Comparison of ENCODE assay signal across 12 cellular contexts in the genomic region with DNA sequence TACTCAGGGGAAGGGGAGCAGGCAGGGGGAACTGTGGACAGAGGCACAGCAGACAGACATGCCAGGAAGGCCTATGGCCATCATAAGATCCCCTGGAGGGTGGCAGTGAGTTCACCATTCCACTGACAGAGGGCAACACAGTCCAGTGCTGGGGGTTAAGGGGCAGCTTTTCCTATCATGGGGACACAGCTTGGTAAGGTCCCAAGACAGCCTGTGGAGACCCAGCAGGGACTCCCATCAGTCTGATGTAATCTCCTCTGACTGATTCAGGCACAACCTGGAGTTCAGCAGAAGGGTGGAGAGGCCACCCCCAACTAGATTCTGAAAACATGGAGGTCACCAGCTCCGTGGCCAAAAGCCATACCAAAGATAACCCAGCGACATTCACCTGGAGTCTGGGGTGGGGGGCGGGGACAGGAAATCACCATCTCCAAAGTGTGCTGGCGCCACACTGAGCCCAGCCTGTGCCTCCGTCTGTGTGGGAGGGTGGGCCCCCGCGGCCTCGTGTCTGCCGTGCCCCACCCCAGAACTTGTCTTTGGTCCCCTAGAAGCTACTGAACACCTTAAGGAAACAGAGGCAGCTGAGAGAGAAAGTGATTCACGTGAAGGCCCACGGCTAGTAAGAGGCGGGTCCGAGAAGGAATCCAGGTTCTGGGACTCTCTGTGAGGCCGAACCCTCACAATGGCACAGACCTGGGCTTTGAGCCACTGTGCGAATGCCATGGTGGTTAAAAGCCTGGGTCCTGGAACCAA. TPM values are rescaled to one million over a fixed set of nuclear protein-coding genes. Genes with fewer than 3 reads are reported as not detected.
DNase-seq lines count a peak whose midpoint lies in the region; ATAC-seq, FAIRE-seq and TF ChIP-seq lines count a peak whose summit lies in the region.
"Had no signal": no experiment of that assay in that cellular context is flagged by ENCODE, and none has a peak within 500 bp of the region (broad histone marks: within the 10 kb centered on the region; RNA-seq: fewer than 3 reads in every experiment).

No MANE protein-coding gene starts in this region.

- FAIRE-seq in K562 (lab: Jason Lieb, UNC): no peak
- FAIRE-seq: GM12878 had no signal

- in situ Hi-C loops in K562 (cut with MboI): no loop called here

- no peak for TF ChIP-seq EP300 in K562 (IDR thresholded peaks at IDR 0.05; ENCODE audit: low read length)

- TF ChIP-seq POLR2A in K562 (conservative IDR thresholded peaks at IDR 0.05): no peak

- H3K27ac ChIP-seq in HUES48 (ENCODE audit: low read depth, low read length) (peak overlapping the region; percentile 2), K562 (ENCODE audit: extremely low read depth, low read depth, low read length) (no peak overlapping the region)

- POLR2A ChIA-PET in K562 (lab: Yijun Ruan, JAX): no interaction called here

- H3K27me3 ChIP-seq in HUES48 (ENCODE audit: control insufficient read depth, insufficient read depth, low read length): no peaks in the 10 kb centered on the region
- H3K27me3 ChIP-seq in K562 (ENCODE audit: control insufficient read depth in 2 of 2, insufficient read depth in 2 of 2, low read length in 2 of 2): peaks cover 13 to 41% of the 10 kb centered on the region in 2 experiments

- no peaks in the 10 kb centered on the region for H3K9me1 ChIP-seq in K562 (ENCODE audit: control insufficient read depth, insufficient read depth, low read length)

- peak; percentile 31 for DNase-seq in activated CD4-positive, CD25-positive, alpha-beta regulatory T cell treated with anti-CD3 and anti-CD28 coated beads, Interleukin-2, amount 50 U/mL, for 72 hours
- peak in 2 of 4 experiments; percentile 34 to 44 for DNase-seq in K562 (ENCODE audit: extremely low read depth in 1 of 4, low spot score in 3 of 4)
- DNase-seq in stimulated activated CD4-positive, alpha-beta T cell treated with anti-CD3 and anti-CD28 coated beads, Interleukin-4, amount 100 ng/mL, for 4 hours: peak; percentile 47 to 71
- DNase-seq in HCEC 1CT: no peak
- DNase-seq in NCI-H1105 (lab: John Stamatoyannopoulos, UW): no peak
- DNase-seq: DMS 273 treated with DMSO at 0.1 percent for 48 hours; effector CD4-positive, alpha-beta T cell; head of caudate nucleus; NCI-H1694 treated with DMSO at 0.1 percent for 48 hours had no signal

- H3K4me2 ChIP-seq in K562 (ENCODE audit: insufficient read depth, low read length): no peak overlapping the region

- no peaks in the 10 kb centered on the region for H3K36me3 ChIP-seq in HUES48 (ENCODE audit: control insufficient read depth, insufficient read depth, low read length)
- no peaks in the 10 kb centered on the region for H3K36me3 ChIP-seq in K562 (ENCODE audit: control insufficient read depth, insufficient read depth, low read length)

- H3K79me2 ChIP-seq in K562 (ENCODE audit: control insufficient read depth, insufficient read depth, low read length): no peaks in the 10 kb centered on the region

- BruUV-seq in K562 (replicated peaks; lab: Mats Ljungman, UMichigan): no TSS peak

- H4K20me1 ChIP-seq in K562 (replicated peaks; ENCODE audit: control insufficient read depth, insufficient read depth, low read length): peaks cover 9% of the 10 kb centered on the region

- no peak for TF ChIP-seq RAD21 in K562 (CRISPR knock-in tag; conservative IDR thresholded peaks at IDR 0.05 in 1 of 2, IDR thresholded peaks at IDR 0.05 in 1 of 2)

- TF ChIP-seq CTCF in K562 (IDR thresholded peaks at IDR 0.05 in 2 of 3, conservative IDR thresholded peaks at IDR 0.05 in 1 of 3; ENCODE audit: insufficient read depth in 2 of 3, low read depth in 1 of 3, low read length in 3 of 3): no peak

- H3K4me3 ChIP-seq in HUES48 (ENCODE audit: low read depth, low read length): no peak overlapping the region
- no peak overlapping the region for H3K4me3 ChIP-seq in K562
- H3K4me3 ChIP-seq: GM12878 had no signal

- H2AFZ ChIP-seq in K562 (ENCODE audit: low read depth, low read length): no peak overlapping the region

- CTCF ChIA-PET in K562 (lab: Yijun Ruan, JAX; ENCODE audit: low intra/inter-chr PET ratio): no interaction called here

- H3K9ac ChIP-seq in HUES48 (ENCODE audit: low read depth, low read length): no peak overlapping the region
- H3K9ac ChIP-seq in K562 (ENCODE audit: insufficient read depth in 1 of 2, low read depth in 2 of 2, low read length in 2 of 2): no peak overlapping the region

- WGBS in K562 (ENCODE audit: insufficient coverage, low coverage, missing lambda C conversion rate): 28% methylated on average over 13 of the region's 15 CpGs

- intact Hi-C loops in K562 (cut with micrococcal nuclease): no loop called here

- H3K4me1 ChIP-seq in HUES48 (ENCODE audit: control insufficient read depth, insufficient read depth, low read length): peaks cover 37% of the 10 kb centered on the region
- H3K4me1 ChIP-seq in K562 (replicated peaks in 1 of 2; ENCODE audit: control insufficient read depth in 2 of 2, insufficient read depth in 2 of 2, low read length in 2 of 2): peaks cover 0 to 37% of the 10 kb centered on the region in 2 experiments; a peak in 2 of 5 replicates

- no peaks in the 10 kb centered on the region for H3K9me3 ChIP-seq in HUES48 (ENCODE audit: control insufficient read depth, insufficient read depth, low read length)
- H3K9me3 ChIP-seq in K562 (replicated peaks; ENCODE audit: control insufficient read depth, insufficient read depth, low read depth, low read length): no peaks in the 10 kb centered on the region

- ATAC-seq in K562: peak; percentile 15; the same call in 1 of the 3 replicates
- ATAC-seq in GM21619 (IDR thresholded peaks at IDR 0.05; ENCODE audit: unreplicated experiment): no peak

TF ChIP-seq in K562, 482 proteins besides CTCF, POLR2A, EP300 and RAD21 (continues in another document):
- TF ChIP-seq ATF7 (IDR thresholded peaks at IDR 0.05) (no peak), ZNF41 (CRISPR knock-in tag; conservative IDR thresholded peaks at IDR 0.05) (no peak), NFATC3 (IDR thresholded peaks at IDR 0.05) (no peak), JUNB (CRISPR knock-in tag; conservative IDR thresholded peaks at IDR 0.05) (no peak), IRF2 (CRISPR knock-in tag; IDR thresholded peaks at IDR 0.05) (no peak), ZC3H11A (IDR thresholded peaks at IDR 0.05; ENCODE audit: low read depth, low read length) (no peak), MCM5 (IDR thresholded peaks at IDR 0.05; ENCODE audit: low read depth) (no peak), TAL1 (IDR thresholded peaks at IDR 0.05) (peak; percentile 19; the same call in 1 of the 2 replicates), CBFA2T2 (conservative IDR thresholded peaks at IDR 0.05) (0 out of 2 replicates have a peak, but pooled peaks have one; percentile 19), CBFA2T3 (IDR thresholded peaks at IDR 0.05) (peak; percentile 43), KDM4B (IDR thresholded peaks at IDR 0.05; ENCODE audit: borderline replicate concordance in 2 of 2, low read depth in 1 of 2) (no peak), ZNF695 (CRISPR knock-in tag; IDR thresholded peaks at IDR 0.05) (no peak), PRMT5 (CRISPR knock-in tag; IDR thresholded peaks at IDR 0.05) (no peak)
- TF ChIP-seq, protein P1, sequence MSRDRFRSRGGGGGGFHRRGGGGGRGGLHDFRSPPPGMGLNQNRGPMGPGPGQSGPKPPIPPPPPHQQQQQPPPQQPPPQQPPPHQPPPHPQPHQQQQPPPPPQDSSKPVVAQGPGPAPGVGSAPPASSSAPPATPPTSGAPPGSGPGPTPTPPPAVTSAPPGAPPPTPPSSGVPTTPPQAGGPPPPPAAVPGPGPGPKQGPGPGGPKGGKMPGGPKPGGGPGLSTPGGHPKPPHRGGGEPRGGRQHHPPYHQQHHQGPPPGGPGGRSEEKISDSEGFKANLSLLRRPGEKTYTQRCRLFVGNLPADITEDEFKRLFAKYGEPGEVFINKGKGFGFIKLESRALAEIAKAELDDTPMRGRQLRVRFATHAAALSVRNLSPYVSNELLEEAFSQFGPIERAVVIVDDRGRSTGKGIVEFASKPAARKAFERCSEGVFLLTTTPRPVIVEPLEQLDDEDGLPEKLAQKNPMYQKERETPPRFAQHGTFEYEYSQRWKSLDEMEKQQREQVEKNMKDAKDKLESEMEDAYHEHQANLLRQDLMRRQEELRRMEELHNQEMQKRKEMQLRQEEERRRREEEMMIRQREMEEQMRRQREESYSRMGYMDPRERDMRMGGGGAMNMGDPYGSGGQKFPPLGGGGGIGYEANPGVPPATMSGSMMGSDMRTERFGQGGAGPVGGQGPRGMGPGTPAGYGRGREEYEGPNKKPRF (IDR thresholded peaks at IDR 0.05; ENCODE audit: low read depth, low read length): no peak
- TF ChIP-seq, protein P2, sequence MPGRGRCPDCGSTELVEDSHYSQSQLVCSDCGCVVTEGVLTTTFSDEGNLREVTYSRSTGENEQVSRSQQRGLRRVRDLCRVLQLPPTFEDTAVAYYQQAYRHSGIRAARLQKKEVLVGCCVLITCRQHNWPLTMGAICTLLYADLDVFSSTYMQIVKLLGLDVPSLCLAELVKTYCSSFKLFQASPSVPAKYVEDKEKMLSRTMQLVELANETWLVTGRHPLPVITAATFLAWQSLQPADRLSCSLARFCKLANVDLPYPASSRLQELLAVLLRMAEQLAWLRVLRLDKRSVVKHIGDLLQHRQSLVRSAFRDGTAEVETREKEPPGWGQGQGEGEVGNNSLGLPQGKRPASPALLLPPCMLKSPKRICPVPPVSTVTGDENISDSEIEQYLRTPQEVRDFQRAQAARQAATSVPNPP (IDR thresholded peaks at IDR 0.05; ENCODE audit: borderline replicate concordance, insufficient read depth, insufficient read length): no peak

RNA-seq across cellular contexts. Expression of a gene that starts 28.6 kb away (rescaled TPM):
- total RNA-seq in K562 (2011; cell fraction: chromatin; rRNA removed; ENCODE audit: low replicate concordance): 17.3 and 36.0 TPM in 2 replicates
- total RNA-seq in K562 (2011; cell fraction: nucleolus; rRNA removed): 20.7 and 22.2 TPM in 2 replicates
- 15.0 and 23.5 TPM in 2 replicates for total RNA-seq in K562 (2011; cell fraction: nucleoplasm; rRNA removed)
- 6.3 and 7.0 TPM in 2 replicates for total RNA-seq in K562 (2014; rRNA removed)
- total RNA-seq in K562 (2014; rRNA removed; fragmentation: Illumina TruSeq; extraction: Trizol): 3.7 and 4.4 TPM in 2 replicates
- total RNA-seq in K562 (2015; rRNA removed; fragmentation: Illumina TruSeq; extraction: Trizol): 4.5 and 5.0 TPM in 2 replicates
- total RNA-seq in K562 (2021): 13.5 and 16.0 TPM in 2 replicates
- polyA plus RNA-seq in K562 (2011; rRNA removed): 4.6 and 4.8 TPM in 2 replicates
- polyA plus RNA-seq in K562 (2011; cell fraction: cytosol; rRNA removed): 5.2 TPM in 2 replicates
- 13.6 and 23.1 TPM in 2 replicates for polyA plus RNA-seq in K562 (2011; cell fraction: nucleus; rRNA removed)
- polyA plus RNA-seq in K562 (2012): 7.3 and 8.9 TPM in 2 replicates
- polyA plus RNA-seq in K562 (2014; fragmentation: Illumina TruSeq; extraction: Trizol): 5.9 and 6.1 TPM in 2 replicates
- 1 to 10 TPM; 3.0 to 8.7 TPM for polyA plus RNA-seq in K562 (2014; fragmentation: Nextera tagmentation; extraction: Ambion mirVana)
- 6.2 and 9.4 TPM in 2 replicates for polyA plus RNA-seq in K562 (2014; rRNA removed)
- 7.9 and 9.0 TPM in 2 replicates for polyA minus RNA-seq in K562 (2011; rRNA and poly(A)+ RNA removed)
- 10.6 and 17.4 TPM in 2 replicates for polyA minus RNA-seq in K562 (2011; cell fraction: cytosol; rRNA and poly(A)+ RNA removed)
- 9.6 and 10.0 TPM in 2 replicates for polyA minus RNA-seq in K562 (2011; cell fraction: nucleus; rRNA and poly(A)+ RNA removed)

Comparison
In these comparisons a context has a peak if more than half of its experiments do, and no peak if none do; other contexts are left out.
1. DNase-seq: peak in activated CD4-positive, CD25-positive, alpha-beta regulatory T cell treated with anti-CD3 and anti-CD28 coated beads, Interleukin-2, amount 50 U/mL, for 72 hours (single experiment) and stimulated activated CD4-positive, alpha-beta T cell treated with anti-CD3 and anti-CD28 coated beads, Interleukin-4, amount 100 ng/mL, for 4 hours (2 of 2); none in HCEC 1CT (single experiment) and NCI-H1105 (single experiment).